ENCODE assay signal across 1 cellular context in genomic region chr14:73712540-73713141, GRCh38.
TF ChIP-seq lines count a peak whose summit lies in the region.

No MANE protein-coding gene starts in this region.

TF ChIP-seq in HepG2, 621 proteins besides CTCF, POLR2A, EP300 and RAD21:
- TF ChIP-seq ZFX (CRISPR knock-in tag; IDR thresholded peaks at IDR 0.05; ENCODE audit: low read depth) (peak; percentile 41; the same call in 1 of the 2 replicates), HDAC1 (CRISPR knock-in tag; IDR thresholded peaks at IDR 0.05) (peak; percentile 5; the same call in 1 of the 2 replicates), POGK (CRISPR knock-in tag; conservative IDR thresholded peaks at IDR 0.05) (0 out of 2 replicates have a peak, but pooled peaks have one; percentile 17), ZSCAN30 (CRISPR knock-in tag; IDR thresholded peaks at IDR 0.05) (no peak), MIER2 (CRISPR knock-in tag; IDR thresholded peaks at IDR 0.05) (no peak), RXRB (CRISPR knock-in tag; IDR thresholded peaks at IDR 0.05; ENCODE audit: borderline replicate concordance) (no peak), ZNF264 (CRISPR knock-in tag; IDR thresholded peaks at IDR 0.05) (no peak), SAP130 (CRISPR knock-in tag; IDR thresholded peaks at IDR 0.05; ENCODE audit: low read depth) (0 out of 2 replicates have a peak, but pooled peaks have one; percentile 20)
TF ChIP-seq in HepG2: peak in this region for 4.
